22 cellular contexts compared by ENCODE assay signal in genomic region chr4:137648531-137648930, GRCh38.
DNase-seq lines count a peak whose midpoint lies in the region; ATAC-seq, FAIRE-seq and TF ChIP-seq lines count a peak whose summit lies in the region.
"Had no signal": no experiment of that assay in that cellular context is flagged by ENCODE, and none has a peak within 500 bp of the region (broad histone marks: within the 10 kb centered on the region; RNA-seq: fewer than 3 reads in every experiment).

No MANE protein-coding gene starts in this region.

- intact Hi-C loops in IMR-90 (cut with micrococcal nuclease) = no loop called here

- H3K27ac Mint-ChIP-seq in neural crest cell (ENCODE audit: unreplicated experiment) = peak overlapping the region; percentile 63
- H3K27ac Mint-ChIP-seq: CD4-positive, alpha-beta T cell had no signal

- H4K20me1 ChIP-seq in IMR-90 (ENCODE audit: insufficient read depth, low read length) (no peaks in the 10 kb centered on the region), H1 (replicated peaks in 1 of 2; ENCODE audit: control insufficient read depth in 1 of 2, insufficient read depth in 2 of 2, low read length in 2 of 2) (no peaks in the 10 kb centered on the region)
- H4K20me1 ChIP-seq: BLaER1 treated with 17β-estradiol and CSF1 and Interleukin-3, amounts not matched to agents 10 nM and 100 nM had no signal

- H3K79me1 ChIP-seq in IMR-90 (ENCODE audit: low read depth in 1 of 2, low read length in 2 of 2) (no peaks in the 10 kb centered on the region), H1 (ENCODE audit: low read depth, low read length) (no peaks in the 10 kb centered on the region)

- peak overlapping the region; percentile 97; the same call in 1 of the 2 replicates for H3K18ac ChIP-seq in IMR-90 (ENCODE audit: low read depth, low read length)
- H3K18ac ChIP-seq in H1 (ENCODE audit: extremely low read depth, low read length) = no peak overlapping the region

- TF ChIP-seq POLR2A in IMR-90 (IDR thresholded peaks at IDR 0.05; ENCODE audit: low read depth, low read length) (no peak), H1 (IDR thresholded peaks at IDR 0.05; ENCODE audit: control extremely low read depth in 1 of 2, low read depth in 2 of 2, low read length in 2 of 2) (no peak)

- H3K4me2 ChIP-seq in IMR-90 (ENCODE audit: low read depth, low read length) (no peak overlapping the region), H1 (ENCODE audit: insufficient read depth in 1 of 2, low read depth in 2 of 2, low read length in 2 of 2) (no peak overlapping the region)
- H3K4me2 ChIP-seq: BLaER1 treated with 17β-estradiol and CSF1 and Interleukin-3, amounts not matched to agents 10 nM and 100 nM had no signal

- no peak overlapping the region for H3K56ac ChIP-seq in IMR-90 (ENCODE audit: extremely low read depth, insufficient read depth, low read length)
- no peak overlapping the region for H3K56ac ChIP-seq in H1 (replicated peaks; ENCODE audit: insufficient read length, low read depth, low read length)

- no peak for TF ChIP-seq EP300 in H1 (IDR thresholded peaks at IDR 0.05; ENCODE audit: borderline replicate concordance in 1 of 2, low read depth in 2 of 2, low read length in 2 of 2)

- H3K4ac ChIP-seq in IMR-90 (ENCODE audit: low read depth, low read length) (peak overlapping the region; percentile 83), H1 (replicated peaks; ENCODE audit: insufficient read length, low read depth, low read length) (no peak overlapping the region)

- H3K27ac ChIP-seq in IMR-90 (ENCODE audit: insufficient read depth, low read length) = peak overlapping the region; percentile 23
- H3K27ac ChIP-seq in H1 (ENCODE audit: low read depth, low read length) = no peak overlapping the region
- H3K27ac ChIP-seq: BLaER1 treated with 17β-estradiol and CSF1 and Interleukin-3, amounts not matched to agents 10 nM and 100 nM; RWPE1 had no signal

- POLR2A ChIA-PET in IMR-90 (lab: Charles Lee; ENCODE audit: unreplicated experiment) = no interaction called here
- POLR2A ChIA-PET in H1 (lab: Charles Lee; ENCODE audit: partially characterized antibody) = no interaction called here

- no peak overlapping the region for H3K4me3 Mint-ChIP-seq in neural crest cell
- H3K4me3 Mint-ChIP-seq: CD4-positive, alpha-beta T cell had no signal

- H2BK20ac ChIP-seq in IMR-90 (ENCODE audit: low read depth, low read length) = peak overlapping the region; percentile 95
- H2BK20ac ChIP-seq in H1 (ENCODE audit: low read length) = no peak overlapping the region

- ATAC-seq in IMR-90 (ENCODE audit: low read depth) = no peak
- ATAC-seq in stimulated activated naive CD8-positive, alpha-beta T cell treated with anti-CD3 and anti-CD28 coated beads, Interleukin-15, Interleukin-2, amounts not matched to agents 100 U/mL and 50 U/mL, for 24 hours = no peak

- H2AFZ ChIP-seq in IMR-90 (replicated peaks; ENCODE audit: low read length, poor library complexity) = no peak overlapping the region
- H2AFZ ChIP-seq in H1 (ENCODE audit: low read length) = peak overlapping the region; percentile 46; the same call in 1 of the 2 replicates

- H3K9me3 Mint-ChIP-seq in neural crest cell = no peaks in the 10 kb centered on the region

- peak overlapping the region; percentile 64 for H3K23ac ChIP-seq in IMR-90 (ENCODE audit: low read depth, low read length)
- no peak overlapping the region for H3K23ac ChIP-seq in H1 (ENCODE audit: insufficient read length)

- dilution Hi-C loops in IMR-90 (cut with HindIII; ENCODE audit: low sequenced_read_pairs, unreplicated experiment) = no loop called here

- H3K4me3 ChIP-seq in IMR-90 (ENCODE audit: insufficient read depth, low read depth, low read length) = no peak overlapping the region
- H3K4me3 ChIP-seq in H1 (ENCODE audit: extremely low read depth in 1 of 4, insufficient read depth in 2 of 4, low read depth in 3 of 4, low read length in 4 of 4) = no peak overlapping the region
- H3K4me3 ChIP-seq: BLaER1 treated with 17β-estradiol and CSF1 and Interleukin-3, amounts not matched to agents 10 nM and 100 nM had no signal

- H2BK15ac ChIP-seq in IMR-90 (ENCODE audit: low read depth, low read length) = peak overlapping the region; percentile 96; the same call in 2 of the 3 replicates
- H2BK15ac ChIP-seq in H1 (ENCODE audit: low read length) = no peak overlapping the region

- H3K23me2 ChIP-seq in H1 (ENCODE audit: low read depth, low read length) = no peaks in the 10 kb centered on the region

- no peak for DNase-seq in IMR-90
- DNase-seq in H1 (ENCODE audit: low read depth in 1 of 2, low spot score in 2 of 2) = no peak
- DNase-seq in neural crest cell (ENCODE audit: low read depth, low spot score) = no peak
- no peak for DNase-seq in kidney glomerular epithelial cell (lab: John Stamatoyannopoulos, UW)
- no peak for DNase-seq in RKO (ENCODE audit: low spot score)
- DNase-seq in stimulated activated naive CD8-positive, alpha-beta T cell treated with anti-CD3 and anti-CD28 coated beads, Interleukin-15, Interleukin-2, amounts not matched to agents 100 U/mL and 50 U/mL, for 24 hours = no peak
- DNase-seq in GM13976 (ENCODE audit: low spot score) = no peak
- DNase-seq: AML-193; CD4-positive, alpha-beta T cell; COR-L47; KG1; MM.1S; NCI-H2029; NCI-H446; NCI-H524 treated with DMSO at 0.1 percent for 48 hours; NCI-H774; SHP77 had no signal

- H2BK120ac ChIP-seq in IMR-90 (ENCODE audit: low read depth, low read length) = peak overlapping the region; percentile 88
- no peak overlapping the region for H2BK120ac ChIP-seq in H1 (replicated peaks; ENCODE audit: low read depth, low read length)

- BruUV-seq in IMR-90 (replicated peaks; lab: Mats Ljungman, UMichigan) = no TSS peak

- no peak overlapping the region; the same call in 1 of the 2 replicates for H3K9ac ChIP-seq in IMR-90 (ENCODE audit: low read depth, low read length)
- no peak overlapping the region for H3K9ac ChIP-seq in H1 (replicated peaks in 1 of 4; ENCODE audit: extremely low read depth in 1 of 4, low read depth in 3 of 4, low read length in 3 of 4)
- H3K9ac ChIP-seq: BLaER1 treated with 17β-estradiol and CSF1 and Interleukin-3, amounts not matched to agents 10 nM and 100 nM had no signal

- FAIRE-seq in H1 (lab: Jason Lieb, UNC) = no peak
- FAIRE-seq: A204.1, G401.6, H54 had no signal

- peaks cover 15% of the 10 kb centered on the region for H3K4me1 Mint-ChIP-seq in neural crest cell

- H4K8ac ChIP-seq in IMR-90 (ENCODE audit: low read depth in 2 of 2, low read length in 2 of 2) = peak overlapping the region; percentile 47 to 76; a peak in 3 of 4 replicates
- no peak overlapping the region for H4K8ac ChIP-seq in H1 (ENCODE audit: extremely low read depth, insufficient read depth, low read length)

- H3K27me3 ChIP-seq in IMR-90 (ENCODE audit: control insufficient read depth, insufficient read depth, low read length) (no peaks in the 10 kb centered on the region), H1 (replicated peaks in 1 of 4; ENCODE audit: control insufficient read depth in 3 of 4, extremely low read depth in 1 of 4, insufficient read depth in 3 of 4, low read length in 3 of 4) (no peaks in the 10 kb centered on the region)
- H3K27me3 ChIP-seq: BLaER1 treated with 17β-estradiol and CSF1 and Interleukin-3, amounts not matched to agents 10 nM and 100 nM had no signal

- in situ Hi-C loops in IMR-90 (cut with MboI; ENCODE audit: low sequenced_read_pairs) (no loop called here), GM13976 (cut with MboI; ENCODE audit: low sequenced_read_pairs, unreplicated experiment) (no loop called here)

- H3K36me3 ChIP-seq in IMR-90 (ENCODE audit: control insufficient read depth, insufficient read depth, low read length) = no peaks in the 10 kb centered on the region
- H3K36me3 ChIP-seq in H1 (ENCODE audit: control insufficient read depth in 2 of 4, insufficient read depth in 4 of 4, low read length in 3 of 4) = no peaks in the 10 kb centered on the region

- no peaks in the 10 kb centered on the region for H3K9me3 ChIP-seq in IMR-90 (ENCODE audit: control insufficient read depth, insufficient read depth, low read length)
- H3K9me3 ChIP-seq in H1 (ENCODE audit: insufficient read depth in 2 of 2, low read depth in 1 of 2, low read length in 1 of 2) = no peaks in the 10 kb centered on the region
- H3K9me3 ChIP-seq: BLaER1 treated with 17β-estradiol and CSF1 and Interleukin-3, amounts not matched to agents 10 nM and 100 nM had no signal

- no peak overlapping the region for H2AK9ac ChIP-seq in IMR-90 (replicated peaks; ENCODE audit: low read depth, low read length, poor library complexity)

- H2AK5ac ChIP-seq in IMR-90 (ENCODE audit: low read depth, low read length) = peak overlapping the region; percentile 90
- H2AK5ac ChIP-seq in H1 (ENCODE audit: low read depth, low read length) = no peak overlapping the region

- peak overlapping the region; percentile 94; the same call in 1 of the 2 replicates for H4K5ac ChIP-seq in IMR-90 (ENCODE audit: low read depth, low read length)
- no peak overlapping the region for H4K5ac ChIP-seq in H1 (ENCODE audit: insufficient read length, low read depth, low read length)

- H2BK5ac ChIP-seq in IMR-90 (ENCODE audit: low read depth, low read length, poor library complexity, severe bottlenecking) (peak overlapping the region; percentile 45), H1 (ENCODE audit: low read depth, low read length) (no peak overlapping the region)

- TF ChIP-seq CTCF in IMR-90 (conservative IDR thresholded peaks at IDR 0.05; ENCODE audit: low read depth, low read length) = no peak
- TF ChIP-seq CTCF in H1 (IDR thresholded peaks at IDR 0.05; ENCODE audit: control extremely low read depth in 1 of 3, insufficient read depth in 1 of 3, low read depth in 1 of 3, low read length in 3 of 3) = no peak
- TF ChIP-seq CTCF in neural crest cell (conservative IDR thresholded peaks at IDR 0.05) = no peak
- no peak for TF ChIP-seq CTCF in GM13976 (IDR thresholded peaks at IDR 0.05; ENCODE audit: borderline replicate concordance, control extremely low read depth, extremely low read depth, insufficient read depth, missing control alignments)

- WGBS in IMR-90 (ENCODE audit: extremely low coverage in 2 of 2, insufficient read length in 1 of 2), 2 experiments = no CpG with 5 or more reads among the region's 4 CpGs
- 82% methylated on average over 4 of the region's 4 CpGs; no CpG with 5 or more reads in 1 of the 2 experiments for WGBS in H1 (ENCODE audit: extremely low coverage in 1 of 2, insufficient coverage in 1 of 2, insufficient read length in 1 of 2, insufficient replicate concordance in 2 of 2, low coverage in 1 of 2, low lambda C conversion rate in 2 of 2, missing lambda C conversion rate in 1 of 2), 2 experiments

- H3K27me3 Mint-ChIP-seq in neural crest cell (ENCODE audit: low read depth) = no peaks in the 10 kb centered on the region
- H3K27me3 Mint-ChIP-seq: CD4-positive, alpha-beta T cell had no signal

- H4K91ac ChIP-seq in IMR-90 (ENCODE audit: insufficient read depth, low read depth, low read length) (peak overlapping the region; percentile 86), H1 (replicated peaks; ENCODE audit: insufficient read length, low read length) (no peak overlapping the region)

- peaks cover 7% of the 10 kb centered on the region; the same call in 1 of the 2 replicates for H3K4me1 ChIP-seq in IMR-90 (ENCODE audit: control insufficient read depth, insufficient read depth, low read length)
- H3K4me1 ChIP-seq in H1 (replicated peaks in 1 of 4; ENCODE audit: control insufficient read depth in 3 of 4, insufficient read depth in 4 of 4, low read length in 3 of 4) = no peaks in the 10 kb centered on the region

- H3K36me3 Mint-ChIP-seq in neural crest cell (ENCODE audit: low read depth) = no peaks in the 10 kb centered on the region

- H2BK12ac ChIP-seq in H1 (ENCODE audit: low read depth, low read length) = no peak overlapping the region

- TF ChIP-seq RAD21 in IMR-90 (IDR thresholded peaks at IDR 0.05; ENCODE audit: low read length) (no peak), H1 (IDR thresholded peaks at IDR 0.05 in 1 of 2, conservative IDR thresholded peaks at IDR 0.05 in 1 of 2; ENCODE audit: low read depth in 2 of 2, low read length in 2 of 2) (no peak)

- H3K9me1 ChIP-seq in IMR-90 (ENCODE audit: insufficient read depth, low read length) = no peaks in the 10 kb centered on the region

- H3K79me2 ChIP-seq in H1 (ENCODE audit: control insufficient read depth in 1 of 2, insufficient read depth in 2 of 2, low read length in 2 of 2) = no peaks in the 10 kb centered on the region

- H3K14ac ChIP-seq in IMR-90 (replicated peaks; ENCODE audit: low read depth, low read length) = peak overlapping the region; percentile 86; the same call in 1 of the 2 replicates
- no peak overlapping the region for H3K14ac ChIP-seq in H1 (ENCODE audit: insufficient read length)

- CTCF ChIA-PET in IMR-90 (lab: Yijun Ruan, JAX) = interaction anchor here (1.7 kb wide), 1 partner anchor 117 kb away, joined by 5 read pairs; no protein-coding TSS in a partner anchor
- CTCF ChIA-PET in H1 (lab: Charles Lee; ENCODE audit: partially characterized antibody) = interaction anchor here (1.7 kb wide), 1 partner anchor 414 kb away, joined by 4 read pairs; no protein-coding TSS in a partner anchor
